Comparison of ENCODE assay signal across 8 cellular contexts in the genomic region with DNA sequence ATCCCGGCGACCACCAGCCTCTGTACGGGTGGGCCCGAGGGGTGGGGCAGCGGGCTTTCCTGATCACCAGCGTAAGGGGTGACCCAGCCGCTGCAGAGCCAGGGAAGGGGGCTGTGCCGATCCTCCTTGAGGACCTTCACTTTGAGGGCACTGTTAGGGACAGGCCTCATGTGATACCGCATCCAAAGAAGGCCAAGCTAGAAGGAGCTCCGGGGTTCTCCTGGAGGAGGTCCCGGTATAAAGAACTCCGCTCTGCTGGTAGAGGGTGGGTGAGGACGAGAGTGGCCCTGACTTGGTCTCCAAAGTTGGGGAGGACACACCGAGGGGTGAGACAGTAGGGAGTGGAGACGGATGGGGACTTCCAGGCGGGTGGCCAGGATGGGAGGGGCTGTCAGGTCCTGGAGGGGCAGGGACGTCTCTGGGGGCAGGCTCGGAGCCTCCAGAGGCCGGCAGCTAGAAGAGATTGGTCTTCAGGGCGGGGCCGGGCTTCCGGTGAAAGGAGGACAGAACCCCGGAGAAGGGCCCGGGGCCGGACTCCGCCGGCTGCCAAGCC. TPM values are rescaled to one million over a fixed set of nuclear protein-coding genes. Genes with fewer than 3 reads are reported as not detected.
A peak's percentile ranks its signal among the peaks of the same experiment; 100 is the strongest.
DNase-seq lines count a peak whose midpoint lies in the region; ATAC-seq, FAIRE-seq and TF ChIP-seq lines count a peak whose summit lies in the region.

No MANE protein-coding gene starts in this region.

- H4K20me1 ChIP-seq in SK-N-SH (ENCODE audit: insufficient read depth) = peaks cover 11% of the 10 kb centered on the region; the same call in 1 of the 2 replicates

- H3K9me2 ChIP-seq in SK-N-SH = no peaks in the 10 kb centered on the region

- H3K27me3 Mint-ChIP-seq in osteocyte (ENCODE audit: unreplicated experiment) = peaks cover 21% of the 10 kb centered on the region

- H3K9me3 ChIP-seq in SK-N-SH = no peaks in the 10 kb centered on the region

- ATAC-seq in HG03457 (IDR thresholded peaks at IDR 0.05; ENCODE audit: unreplicated experiment) = no peak

- DNase-seq in 8988T = peak; percentile 79
- DNase-seq in GM12891 (ENCODE audit: insufficient read length, low spot score) = no peak
- peak; percentile 72 for DNase-seq in SK-N-SH
- DNase-seq in fibroblast of pulmonary artery (ENCODE audit: low read depth) = peak; percentile 43
- DNase-seq in osteocyte (ENCODE audit: extremely low spot score, unreplicated experiment) = no peak
- DNase-seq in AML-193 (lab: John Stamatoyannopoulos, UW) = no peak
- DNase-seq in cerebellar nuclear complex (lab: John Stamatoyannopoulos, UW) = no peak

- CTCF ChIA-PET in SK-N-SH (lab: Yijun Ruan, JAX) = interaction anchor here (1.0 to 19.7 kb wide), 9 partner anchors 15 to 192 kb away, joined by 3 to 314 read pairs (median 23); a partner anchor contains a TSS

- H3K4me3 ChIP-seq in SK-N-SH (ENCODE audit: low read depth in 2 of 2, low read length in 1 of 2) (peak overlapping the region in 1 of 2 experiments; percentile 83; a peak in 3 of 4 replicates), fibroblast of pulmonary artery (replicated peaks; ENCODE audit: low read depth, low read length) (peak overlapping the region; percentile 17)

- no peak for FAIRE-seq in GM12891 (lab: Jason Lieb, UNC)

- H3K4me3 Mint-ChIP-seq in osteocyte (ENCODE audit: unreplicated experiment) = peak overlapping the region; percentile 70

- TF ChIP-seq EP300 in SK-N-SH (IDR thresholded peaks at IDR 0.05; ENCODE audit: borderline replicate concordance in 1 of 2, low read depth in 1 of 2, low read length in 1 of 2) = no peak

- H3K36me3 ChIP-seq in SK-N-SH (replicated peaks in 1 of 2; ENCODE audit: control insufficient read depth in 1 of 2, insufficient read depth in 2 of 2, low read length in 1 of 2) = peaks cover 10 to 40% of the 10 kb centered on the region in 2 experiments

- no peak for TF ChIP-seq RAD21 in SK-N-SH (IDR thresholded peaks at IDR 0.05; ENCODE audit: low read length)

- peak overlapping the region; percentile 50 for H3K9ac ChIP-seq in SK-N-SH

- TF ChIP-seq POLR2A in GM12891 (IDR thresholded peaks at IDR 0.05; ENCODE audit: low read depth, low read length) = no peak

- peak overlapping the region; percentile 35 for H3K27ac Mint-ChIP-seq in osteocyte (ENCODE audit: unreplicated experiment)

- H3K79me2 ChIP-seq in SK-N-SH (ENCODE audit: insufficient read depth) = peaks cover 24% of the 10 kb centered on the region

- H2AFZ ChIP-seq in SK-N-SH (ENCODE audit: low read depth) = no peak overlapping the region

- POLR2A ChIA-PET in SK-N-SH (lab: Yijun Ruan, JAX) = interaction anchor here (1.7 to 15.5 kb wide), 9 partner anchors 73 to 190 kb away, joined by 7 to 880 read pairs (median 62); no protein-coding TSS in a partner anchor

- H3K36me3 Mint-ChIP-seq in osteocyte (ENCODE audit: unreplicated experiment) = peaks cover 21% of the 10 kb centered on the region

- H3K9me3 Mint-ChIP-seq in osteocyte (ENCODE audit: unreplicated experiment) = no peaks in the 10 kb centered on the region

- peak overlapping the region; percentile 64 to 90 for H3K27ac ChIP-seq in SK-N-SH (ENCODE audit: low read depth in 2 of 2, low read length in 1 of 2)

- H3K4me2 ChIP-seq in SK-N-SH = peak overlapping the region; percentile 75

- WGBS in SK-N-SH (ENCODE audit: low lambda C conversion rate) = 24% methylated on average over 20 of the region's 27 CpGs

- H3K27me3 ChIP-seq in SK-N-SH (ENCODE audit: insufficient read depth) = no peaks in the 10 kb centered on the region; the same call in 1 of the 2 replicates

- TF ChIP-seq CTCF in SK-N-SH (IDR thresholded peaks at IDR 0.05) (no peak), fibroblast of pulmonary artery (IDR thresholded peaks at IDR 0.05; ENCODE audit: low read length, missing control alignments) (no peak), osteocyte (IDR thresholded peaks at IDR 0.05) (no peak)

- H3K4me1 Mint-ChIP-seq in osteocyte (ENCODE audit: unreplicated experiment) = peaks cover 27% of the 10 kb centered on the region

- peaks cover 17 to 27% of the 10 kb centered on the region in 2 experiments; a peak in 2 of 4 replicates for H3K4me1 ChIP-seq in SK-N-SH (ENCODE audit: control insufficient read depth in 1 of 2, insufficient read depth in 2 of 2, low read depth in 1 of 2, low read length in 1 of 2)

- peaks cover 51% of the 10 kb centered on the region for H3F3A ChIP-seq in SK-N-SH (replicated peaks; ENCODE audit: insufficient read depth)

TF ChIP-seq in GM12891, 5 proteins besides CTCF, POLR2A, EP300 and RAD21:
- no peak for TF ChIP-seq POU2F2 (IDR thresholded peaks at IDR 0.05; ENCODE audit: low read depth, low read length)
- TF ChIP-seq TAF1 (IDR thresholded peaks at IDR 0.05; ENCODE audit: low read depth, low read length) = no peak
- peak; percentile 66; the same call in 1 of the 2 replicates for TF ChIP-seq POLR2AphosphoS5 (IDR thresholded peaks at IDR 0.05; ENCODE audit: low read depth, low read length)

TF ChIP-seq in SK-N-SH, 30 proteins besides CTCF, POLR2A, EP300 and RAD21:
- TF ChIP-seq JUND (IDR thresholded peaks at IDR 0.05) = peak; percentile 37; the same call in 1 of the 2 replicates
- TF ChIP-seq, protein P1, sequence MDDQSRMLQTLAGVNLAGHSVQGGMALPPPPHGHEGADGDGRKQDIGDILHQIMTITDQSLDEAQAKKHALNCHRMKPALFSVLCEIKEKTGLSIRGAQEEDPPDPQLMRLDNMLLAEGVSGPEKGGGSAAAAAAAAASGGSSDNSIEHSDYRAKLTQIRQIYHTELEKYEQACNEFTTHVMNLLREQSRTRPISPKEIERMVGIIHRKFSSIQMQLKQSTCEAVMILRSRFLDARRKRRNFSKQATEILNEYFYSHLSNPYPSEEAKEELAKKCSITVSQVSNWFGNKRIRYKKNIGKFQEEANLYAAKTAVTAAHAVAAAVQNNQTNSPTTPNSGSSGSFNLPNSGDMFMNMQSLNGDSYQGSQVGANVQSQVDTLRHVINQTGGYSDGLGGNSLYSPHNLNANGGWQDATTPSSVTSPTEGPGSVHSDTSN (IDR thresholded peaks at IDR 0.05) = peak; percentile 61
- TF ChIP-seq, protein P2, sequence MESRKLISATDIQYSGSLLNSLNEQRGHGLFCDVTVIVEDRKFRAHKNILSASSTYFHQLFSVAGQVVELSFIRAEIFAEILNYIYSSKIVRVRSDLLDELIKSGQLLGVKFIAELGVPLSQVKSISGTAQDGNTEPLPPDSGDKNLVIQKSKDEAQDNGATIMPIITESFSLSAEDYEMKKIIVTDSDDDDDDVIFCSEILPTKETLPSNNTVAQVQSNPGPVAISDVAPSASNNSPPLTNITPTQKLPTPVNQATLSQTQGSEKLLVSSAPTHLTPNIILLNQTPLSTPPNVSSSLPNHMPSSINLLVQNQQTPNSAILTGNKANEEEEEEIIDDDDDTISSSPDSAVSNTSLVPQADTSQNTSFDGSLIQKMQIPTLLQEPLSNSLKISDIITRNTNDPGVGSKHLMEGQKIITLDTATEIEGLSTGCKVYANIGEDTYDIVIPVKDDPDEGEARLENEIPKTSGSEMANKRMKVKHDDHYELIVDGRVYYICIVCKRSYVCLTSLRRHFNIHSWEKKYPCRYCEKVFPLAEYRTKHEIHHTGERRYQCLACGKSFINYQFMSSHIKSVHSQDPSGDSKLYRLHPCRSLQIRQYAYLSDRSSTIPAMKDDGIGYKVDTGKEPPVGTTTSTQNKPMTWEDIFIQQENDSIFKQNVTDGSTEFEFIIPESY (IDR thresholded peaks at IDR 0.05; ENCODE audit: borderline replicate concordance, low read depth) = no peak
- TF ChIP-seq POLR2AphosphoS5 (IDR thresholded peaks at IDR 0.05; ENCODE audit: low read depth, low read length) = 0 out of 2 replicates have a peak, but pooled peaks have one; percentile 57

RNA-seq across cellular contexts. Expression of a gene that starts 4.6 kb away (rescaled TPM):
- not detected for polyA plus RNA-seq in GM12891 (2012; ENCODE audit: low read depth, missing spikeins)
- 65.0 and 75.6 TPM in 2 replicates for polyA plus RNA-seq in SK-N-SH (2012; rRNA removed)
- 38.6 and 72.8 TPM in 2 replicates for polyA plus RNA-seq in SK-N-SH (2012; cell fraction: cytosol; rRNA removed)
- polyA plus RNA-seq in SK-N-SH (2012; cell fraction: nucleus; rRNA removed) = 47.3 and 62.5 TPM in 2 replicates
- not detected in 2 replicates for total RNA-seq in osteocyte

RNA-seq across cellular contexts. Expression of a gene that starts 14.8 kb away (rescaled TPM):
- 59.5 TPM for polyA plus RNA-seq in GM12891 (2012; ENCODE audit: low read depth, missing spikeins)
- 123 and 138 TPM in 2 replicates for polyA plus RNA-seq in SK-N-SH (2012; rRNA removed)
- polyA plus RNA-seq in SK-N-SH (2012; cell fraction: cytosol; rRNA removed) = 26.6 and 41.4 TPM in 2 replicates
- polyA plus RNA-seq in SK-N-SH (2012; cell fraction: nucleus; rRNA removed) = 712 and 808 TPM in 2 replicates
- total RNA-seq in osteocyte = 259 and 289 TPM in 2 replicates

RNA-seq across cellular contexts. Expression of a gene that starts 22.8 kb away (rescaled TPM):
- 0.98 TPM for polyA plus RNA-seq in GM12891 (2012; ENCODE audit: low read depth, missing spikeins)
- not detected in 2 replicates for polyA plus RNA-seq in SK-N-SH (2012; rRNA removed)
- polyA plus RNA-seq in SK-N-SH (2012; cell fraction: cytosol; rRNA removed) = not detected in 2 replicates
- polyA plus RNA-seq in SK-N-SH (2012; cell fraction: nucleus; rRNA removed) = not detected in 2 replicates
- total RNA-seq in osteocyte = not detected in 2 replicates

RNA-seq across cellular contexts. Expression of a gene that starts 47.4 kb away (rescaled TPM):
- polyA plus RNA-seq in GM12891 (2012; ENCODE audit: low read depth, missing spikeins) = not detected
- 0.26 TPM in 1 of 2 replicates, not detected in the other for polyA plus RNA-seq in SK-N-SH (2012; rRNA removed)
- polyA plus RNA-seq in SK-N-SH (2012; cell fraction: cytosol; rRNA removed) = 0.08 and 0.14 TPM in 2 replicates
- 0.05 and 0.15 TPM in 2 replicates for polyA plus RNA-seq in SK-N-SH (2012; cell fraction: nucleus; rRNA removed)
- total RNA-seq in osteocyte = not detected in 2 replicates

Comparison
In these comparisons a context has a peak if more than half of its experiments do, and no peak if none do; other contexts are left out.
1. DNase-seq: peak in 8988T (single experiment), SK-N-SH (single experiment) and fibroblast of pulmonary artery (single experiment); none in GM12891 (single experiment), osteocyte (single experiment), AML-193 (0 of 2) and cerebellar nuclear complex (0 of 2).